ENCODE assay signal across 16 cellular contexts in the genomic region with DNA sequence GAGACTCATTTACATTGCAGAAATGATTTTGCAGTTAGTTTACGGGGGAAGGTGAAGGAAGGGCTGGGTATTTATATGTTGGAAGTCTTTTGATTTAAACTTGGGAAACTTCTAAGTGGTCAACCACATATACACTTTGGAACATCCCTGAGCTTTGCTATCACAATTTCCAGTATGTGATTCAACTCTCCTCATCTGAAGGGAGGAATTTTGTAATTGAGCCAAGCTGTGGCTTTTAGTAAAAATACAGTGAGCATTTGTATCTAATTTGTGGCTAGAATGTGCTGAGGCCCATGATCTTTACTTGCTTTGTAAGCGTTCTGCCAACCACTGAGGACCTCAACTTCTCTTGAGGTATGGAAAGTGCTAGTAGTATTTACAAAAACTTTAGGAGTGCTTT.
"Had no signal": no experiment of that assay in that cellular context is flagged by ENCODE, and none has a peak within 500 bp of the region (broad histone marks: within the 10 kb centered on the region; RNA-seq: fewer than 3 reads in every experiment).

No MANE protein-coding gene starts in this region.

- H3K4me1 ChIP-seq: body of pancreas had no signal

- H3K4me3 ChIP-seq: body of pancreas had no signal

- H3K36me3 ChIP-seq: neutrophil had no signal

- H3K27me3 ChIP-seq: body of pancreas, neutrophil had no signal

- H3K27ac ChIP-seq: body of pancreas, epithelial cell of prostate, neutrophil had no signal

- DNase-seq: activated naive CD4-positive, alpha-beta T cell treated with Interleukin-2 at 50 U/mL for 16 hours; activated T-cell treated with anti-CD3 and anti-CD28 coated beads for 4 hours; body of pancreas; effector memory CD8-positive, alpha-beta T cell; hypothalamus; left ventricle myocardium superior; natural killer cell; retina; stimulated activated CD4-positive, alpha-beta T cell treated with anti-CD3 and anti-CD28 coated beads, Interleukin-4, amount 100 ng/mL, for 1 hour; stimulated activated naive B cell treated with anti-CD40 and anti-IgM and Interleukin-4, amounts not matched to agents 10 μg/mL and 1 μg/mL and 100 μg/mL, for 72 hours; substantia nigra; SW 1271; trophoblast cell had no signal

- H3K9me3 ChIP-seq: body of pancreas, neutrophil had no signal

- ATAC-seq: activated CD4-positive, CD25-positive, alpha-beta regulatory T cell treated with anti-CD3 and anti-CD28 coated beads, Interleukin-2, amount 50 U/mL, for 24 hours; body of pancreas; effector memory CD8-positive, alpha-beta T cell; left ventricle myocardium superior; natural killer cell; stimulated activated naive B cell treated with anti-CD40 and anti-IgM and Interleukin-4, amounts not matched to agents 10 μg/mL and 1 μg/mL and 100 μg/mL, for 72 hours had no signal
